ENCODE assay signal across 1 cellular context in the genomic region with DNA sequence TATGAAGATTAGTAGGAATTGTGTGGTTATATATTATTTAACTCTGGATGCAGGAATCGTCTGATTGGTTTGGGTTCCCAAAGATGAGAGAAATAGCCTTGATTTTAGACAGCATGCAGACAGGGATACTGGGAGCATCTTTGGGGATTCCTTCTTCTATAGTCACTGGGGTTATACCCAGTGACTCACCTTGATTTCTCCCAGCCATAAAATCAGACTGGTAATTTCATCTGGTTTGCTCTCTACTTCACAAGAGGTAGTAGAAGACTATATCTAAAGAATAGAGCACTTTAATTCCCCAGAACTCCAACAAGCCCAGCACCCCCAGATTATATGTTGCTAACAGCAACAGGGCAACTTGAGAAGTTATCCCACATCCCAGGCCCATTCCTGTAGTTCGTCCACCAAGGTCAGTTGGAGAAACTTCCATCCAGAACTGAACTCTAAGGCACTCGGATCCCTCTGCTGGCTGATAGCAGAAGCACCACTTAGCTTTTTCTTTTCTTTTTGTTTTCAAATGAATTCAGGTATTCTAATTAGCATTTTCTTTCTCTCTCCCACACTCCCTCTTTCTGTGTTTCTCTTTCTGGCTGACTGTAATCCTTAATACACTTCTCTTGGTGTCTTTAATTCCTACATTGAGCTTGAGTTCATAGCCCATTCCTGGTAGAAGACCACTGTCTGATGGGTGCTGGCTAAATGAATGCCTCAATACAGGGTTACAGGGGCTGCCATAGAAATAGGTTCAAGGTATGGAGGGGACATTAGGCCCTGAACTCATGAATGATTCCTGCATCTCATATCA.
A peak's percentile ranks its signal among the peaks of the same experiment; 100 is the strongest.
TF ChIP-seq lines count a peak whose summit lies in the region.

No MANE protein-coding gene starts in this region.

TF ChIP-seq in HepG2, 621 proteins besides CTCF, POLR2A, EP300 and RAD21 (continues in another document):
- TF ChIP-seq GABPB1 (CRISPR knock-in tag; IDR thresholded peaks at IDR 0.05), result peak; percentile 16; the same call in 1 of the 2 replicates
- 0 out of 2 replicates have a peak, but pooled peaks have one; percentile 20 for TF ChIP-seq ZKSCAN8 (CRISPR knock-in tag; IDR thresholded peaks at IDR 0.05; ENCODE audit: borderline replicate concordance)
- TF ChIP-seq, protein P1, sequence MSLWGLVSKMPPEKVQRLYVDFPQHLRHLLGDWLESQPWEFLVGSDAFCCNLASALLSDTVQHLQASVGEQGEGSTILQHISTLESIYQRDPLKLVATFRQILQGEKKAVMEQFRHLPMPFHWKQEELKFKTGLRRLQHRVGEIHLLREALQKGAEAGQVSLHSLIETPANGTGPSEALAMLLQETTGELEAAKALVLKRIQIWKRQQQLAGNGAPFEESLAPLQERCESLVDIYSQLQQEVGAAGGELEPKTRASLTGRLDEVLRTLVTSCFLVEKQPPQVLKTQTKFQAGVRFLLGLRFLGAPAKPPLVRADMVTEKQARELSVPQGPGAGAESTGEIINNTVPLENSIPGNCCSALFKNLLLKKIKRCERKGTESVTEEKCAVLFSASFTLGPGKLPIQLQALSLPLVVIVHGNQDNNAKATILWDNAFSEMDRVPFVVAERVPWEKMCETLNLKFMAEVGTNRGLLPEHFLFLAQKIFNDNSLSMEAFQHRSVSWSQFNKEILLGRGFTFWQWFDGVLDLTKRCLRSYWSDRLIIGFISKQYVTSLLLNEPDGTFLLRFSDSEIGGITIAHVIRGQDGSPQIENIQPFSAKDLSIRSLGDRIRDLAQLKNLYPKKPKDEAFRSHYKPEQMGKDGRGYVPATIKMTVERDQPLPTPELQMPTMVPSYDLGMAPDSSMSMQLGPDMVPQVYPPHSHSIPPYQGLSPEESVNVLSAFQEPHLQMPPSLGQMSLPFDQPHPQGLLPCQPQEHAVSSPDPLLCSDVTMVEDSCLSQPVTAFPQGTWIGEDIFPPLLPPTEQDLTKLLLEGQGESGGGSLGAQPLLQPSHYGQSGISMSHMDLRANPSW (CRISPR knock-in tag; IDR thresholded peaks at IDR 0.05; ENCODE audit: borderline replicate concordance), result 0 out of 2 replicates have a peak, but pooled peaks have one; percentile 5
- TF ChIP-seq, protein P2, sequence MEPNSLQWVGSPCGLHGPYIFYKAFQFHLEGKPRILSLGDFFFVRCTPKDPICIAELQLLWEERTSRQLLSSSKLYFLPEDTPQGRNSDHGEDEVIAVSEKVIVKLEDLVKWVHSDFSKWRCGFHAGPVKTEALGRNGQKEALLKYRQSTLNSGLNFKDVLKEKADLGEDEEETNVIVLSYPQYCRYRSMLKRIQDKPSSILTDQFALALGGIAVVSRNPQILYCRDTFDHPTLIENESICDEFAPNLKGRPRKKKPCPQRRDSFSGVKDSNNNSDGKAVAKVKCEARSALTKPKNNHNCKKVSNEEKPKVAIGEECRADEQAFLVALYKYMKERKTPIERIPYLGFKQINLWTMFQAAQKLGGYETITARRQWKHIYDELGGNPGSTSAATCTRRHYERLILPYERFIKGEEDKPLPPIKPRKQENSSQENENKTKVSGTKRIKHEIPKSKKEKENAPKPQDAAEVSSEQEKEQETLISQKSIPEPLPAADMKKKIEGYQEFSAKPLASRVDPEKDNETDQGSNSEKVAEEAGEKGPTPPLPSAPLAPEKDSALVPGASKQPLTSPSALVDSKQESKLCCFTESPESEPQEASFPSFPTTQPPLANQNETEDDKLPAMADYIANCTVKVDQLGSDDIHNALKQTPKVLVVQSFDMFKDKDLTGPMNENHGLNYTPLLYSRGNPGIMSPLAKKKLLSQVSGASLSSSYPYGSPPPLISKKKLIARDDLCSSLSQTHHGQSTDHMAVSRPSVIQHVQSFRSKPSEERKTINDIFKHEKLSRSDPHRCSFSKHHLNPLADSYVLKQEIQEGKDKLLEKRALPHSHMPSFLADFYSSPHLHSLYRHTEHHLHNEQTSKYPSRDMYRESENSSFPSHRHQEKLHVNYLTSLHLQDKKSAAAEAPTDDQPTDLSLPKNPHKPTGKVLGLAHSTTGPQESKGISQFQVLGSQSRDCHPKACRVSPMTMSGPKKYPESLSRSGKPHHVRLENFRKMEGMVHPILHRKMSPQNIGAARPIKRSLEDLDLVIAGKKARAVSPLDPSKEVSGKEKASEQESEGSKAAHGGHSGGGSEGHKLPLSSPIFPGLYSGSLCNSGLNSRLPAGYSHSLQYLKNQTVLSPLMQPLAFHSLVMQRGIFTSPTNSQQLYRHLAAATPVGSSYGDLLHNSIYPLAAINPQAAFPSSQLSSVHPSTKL (CRISPR knock-in tag; IDR thresholded peaks at IDR 0.05), result peak; percentile 56; the same call in 1 of the 2 replicates
- peak; percentile 33 for TF ChIP-seq REPIN1 (CRISPR knock-in tag; IDR thresholded peaks at IDR 0.05; ENCODE audit: borderline replicate concordance, low read depth)
- no peak for TF ChIP-seq PITX1 (CRISPR knock-in tag; IDR thresholded peaks at IDR 0.05)
- TF ChIP-seq SALL1 (CRISPR knock-in tag; IDR thresholded peaks at IDR 0.05), result no peak
- TF ChIP-seq ZNF781 (CRISPR knock-in tag; IDR thresholded peaks at IDR 0.05; ENCODE audit: borderline replicate concordance, not compliant biosample characterization), result no peak
- no peak for TF ChIP-seq NR2F6 (IDR thresholded peaks at IDR 0.05)
- TF ChIP-seq NR2F6 (CRISPR knock-in tag; IDR thresholded peaks at IDR 0.05), result 0 out of 2 replicates have a peak, but pooled peaks have one; percentile 23
- TF ChIP-seq, protein P3, sequence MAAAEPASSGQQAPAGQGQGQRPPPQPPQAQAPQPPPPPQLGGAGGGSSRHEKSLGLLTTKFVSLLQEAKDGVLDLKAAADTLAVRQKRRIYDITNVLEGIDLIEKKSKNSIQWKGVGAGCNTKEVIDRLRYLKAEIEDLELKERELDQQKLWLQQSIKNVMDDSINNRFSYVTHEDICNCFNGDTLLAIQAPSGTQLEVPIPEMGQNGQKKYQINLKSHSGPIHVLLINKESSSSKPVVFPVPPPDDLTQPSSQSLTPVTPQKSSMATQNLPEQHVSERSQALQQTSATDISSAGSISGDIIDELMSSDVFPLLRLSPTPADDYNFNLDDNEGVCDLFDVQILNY (CRISPR knock-in tag; conservative IDR thresholded peaks at IDR 0.05), result no peak
- 0 out of 2 replicates have a peak, but pooled peaks have one; percentile 21 for TF ChIP-seq BCL6 (CRISPR knock-in tag; IDR thresholded peaks at IDR 0.05)
- TF ChIP-seq, protein P4, sequence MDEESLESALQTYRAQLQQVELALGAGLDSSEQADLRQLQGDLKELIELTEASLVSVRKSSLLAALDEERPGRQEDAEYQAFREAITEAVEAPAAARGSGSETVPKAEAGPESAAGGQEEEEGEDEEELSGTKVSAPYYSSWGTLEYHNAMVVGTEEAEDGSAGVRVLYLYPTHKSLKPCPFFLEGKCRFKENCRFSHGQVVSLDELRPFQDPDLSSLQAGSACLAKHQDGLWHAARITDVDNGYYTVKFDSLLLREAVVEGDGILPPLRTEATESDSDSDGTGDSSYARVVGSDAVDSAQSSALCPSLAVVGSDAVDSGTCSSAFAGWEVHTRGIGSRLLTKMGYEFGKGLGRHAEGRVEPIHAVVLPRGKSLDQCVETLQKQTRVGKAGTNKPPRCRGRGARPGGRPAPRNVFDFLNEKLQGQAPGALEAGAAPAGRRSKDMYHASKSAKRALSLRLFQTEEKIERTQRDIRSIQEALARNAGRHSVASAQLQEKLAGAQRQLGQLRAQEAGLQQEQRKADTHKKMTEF (CRISPR knock-in tag; IDR thresholded peaks at IDR 0.05), result peak; percentile 50; the same call in 1 of the 2 replicates
- 0 out of 2 replicates have a peak, but pooled peaks have one; percentile 47 for TF ChIP-seq IRF2 (CRISPR knock-in tag; IDR thresholded peaks at IDR 0.05)
- TF ChIP-seq ZNF317 (CRISPR knock-in tag; IDR thresholded peaks at IDR 0.05), result 0 out of 2 replicates have a peak, but pooled peaks have one; percentile 19
- 0 out of 2 replicates have a peak, but pooled peaks have one; percentile 15 for TF ChIP-seq NFKBIZ (CRISPR knock-in tag; IDR thresholded peaks at IDR 0.05)
- peak in 1 of 2 experiments; percentile 55; a peak in 1 of 4 replicates for TF ChIP-seq KLF16 (CRISPR knock-in tag; IDR thresholded peaks at IDR 0.05)
- TF ChIP-seq ZNF614 (CRISPR knock-in tag; IDR thresholded peaks at IDR 0.05; ENCODE audit: borderline replicate concordance), result 0 out of 2 replicates have a peak, but pooled peaks have one; percentile 15
- TF ChIP-seq ZNF644 (CRISPR knock-in tag; IDR thresholded peaks at IDR 0.05; ENCODE audit: low read depth), result 0 out of 2 replicates have a peak, but pooled peaks have one; percentile 48
- no peak for TF ChIP-seq MBD4 (IDR thresholded peaks at IDR 0.05; ENCODE audit: borderline replicate concordance, low read length)
- no peak for TF ChIP-seq PRPF4 (IDR thresholded peaks at IDR 0.05; ENCODE audit: low read depth, low read length, poor library complexity, severe bottlenecking)
- TF ChIP-seq, protein P5, sequence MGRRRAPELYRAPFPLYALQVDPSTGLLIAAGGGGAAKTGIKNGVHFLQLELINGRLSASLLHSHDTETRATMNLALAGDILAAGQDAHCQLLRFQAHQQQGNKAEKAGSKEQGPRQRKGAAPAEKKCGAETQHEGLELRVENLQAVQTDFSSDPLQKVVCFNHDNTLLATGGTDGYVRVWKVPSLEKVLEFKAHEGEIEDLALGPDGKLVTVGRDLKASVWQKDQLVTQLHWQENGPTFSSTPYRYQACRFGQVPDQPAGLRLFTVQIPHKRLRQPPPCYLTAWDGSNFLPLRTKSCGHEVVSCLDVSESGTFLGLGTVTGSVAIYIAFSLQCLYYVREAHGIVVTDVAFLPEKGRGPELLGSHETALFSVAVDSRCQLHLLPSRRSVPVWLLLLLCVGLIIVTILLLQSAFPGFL (CRISPR knock-in tag; IDR thresholded peaks at IDR 0.05), result no peak
- TF ChIP-seq, protein P6, sequence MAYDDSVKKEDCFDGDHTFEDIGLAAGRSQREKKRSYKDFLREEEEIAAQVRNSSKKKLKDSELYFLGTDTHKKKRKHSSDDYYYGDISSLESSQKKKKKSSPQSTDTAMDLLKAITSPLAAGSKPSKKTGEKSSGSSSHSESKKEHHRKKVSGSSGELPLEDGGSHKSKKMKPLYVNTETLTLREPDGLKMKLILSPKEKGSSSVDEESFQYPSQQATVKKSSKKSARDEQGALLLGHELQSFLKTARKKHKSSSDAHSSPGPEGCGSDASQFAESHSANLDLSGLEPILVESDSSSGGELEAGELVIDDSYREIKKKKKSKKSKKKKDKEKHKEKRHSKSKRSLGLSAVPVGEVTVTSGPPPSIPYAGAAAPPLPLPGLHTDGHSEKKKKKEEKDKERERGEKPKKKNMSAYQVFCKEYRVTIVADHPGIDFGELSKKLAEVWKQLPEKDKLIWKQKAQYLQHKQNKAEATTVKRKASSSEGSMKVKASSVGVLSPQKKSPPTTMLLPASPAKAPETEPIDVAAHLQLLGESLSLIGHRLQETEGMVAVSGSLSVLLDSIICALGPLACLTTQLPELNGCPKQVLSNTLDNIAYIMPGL (CRISPR knock-in tag; IDR thresholded peaks at IDR 0.05; ENCODE audit: borderline replicate concordance in 1 of 2, low read depth in 1 of 2), result peak in 1 of 2 experiments; percentile 45; a peak in 1 of 4 replicates
- peak; percentile 91 for TF ChIP-seq STAG1 (CRISPR knock-in tag; IDR thresholded peaks at IDR 0.05)
- peak; percentile 40; the same call in 1 of the 2 replicates for TF ChIP-seq ZMYM4 (CRISPR knock-in tag; IDR thresholded peaks at IDR 0.05)
- TF ChIP-seq, protein P7, sequence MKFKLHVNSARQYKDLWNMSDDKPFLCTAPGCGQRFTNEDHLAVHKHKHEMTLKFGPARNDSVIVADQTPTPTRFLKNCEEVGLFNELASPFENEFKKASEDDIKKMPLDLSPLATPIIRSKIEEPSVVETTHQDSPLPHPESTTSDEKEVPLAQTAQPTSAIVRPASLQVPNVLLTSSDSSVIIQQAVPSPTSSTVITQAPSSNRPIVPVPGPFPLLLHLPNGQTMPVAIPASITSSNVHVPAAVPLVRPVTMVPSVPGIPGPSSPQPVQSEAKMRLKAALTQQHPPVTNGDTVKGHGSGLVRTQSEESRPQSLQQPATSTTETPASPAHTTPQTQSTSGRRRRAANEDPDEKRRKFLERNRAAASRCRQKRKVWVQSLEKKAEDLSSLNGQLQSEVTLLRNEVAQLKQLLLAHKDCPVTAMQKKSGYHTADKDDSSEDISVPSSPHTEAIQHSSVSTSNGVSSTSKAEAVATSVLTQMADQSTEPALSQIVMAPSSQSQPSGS (CRISPR knock-in tag; IDR thresholded peaks at IDR 0.05), result 0 out of 2 replicates have a peak, but pooled peaks have one; percentile 53
- no peak for TF ChIP-seq ZNF776 (CRISPR knock-in tag; IDR thresholded peaks at IDR 0.05)
- TF ChIP-seq TRIM24 (CRISPR knock-in tag; IDR thresholded peaks at IDR 0.05), result no peak
- TF ChIP-seq ZKSCAN1 (IDR thresholded peaks at IDR 0.05; ENCODE audit: low read length), result 0 out of 2 replicates have a peak, but pooled peaks have one; percentile 61
- TF ChIP-seq SMC3 (IDR thresholded peaks at IDR 0.05; ENCODE audit: low read length), result peak; percentile 97
- TF ChIP-seq, protein P8, sequence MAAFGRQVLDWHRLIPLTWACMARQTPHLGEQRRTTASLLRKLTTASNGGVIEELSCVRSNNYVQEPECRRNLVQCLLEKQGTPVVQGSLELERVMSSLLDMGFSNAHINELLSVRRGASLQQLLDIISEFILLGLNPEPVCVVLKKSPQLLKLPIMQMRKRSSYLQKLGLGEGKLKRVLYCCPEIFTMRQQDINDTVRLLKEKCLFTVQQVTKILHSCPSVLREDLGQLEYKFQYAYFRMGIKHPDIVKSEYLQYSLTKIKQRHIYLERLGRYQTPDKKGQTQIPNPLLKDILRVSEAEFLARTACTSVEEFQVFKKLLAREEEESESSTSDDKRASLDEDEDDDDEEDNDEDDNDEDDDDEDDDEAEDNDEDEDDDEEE (CRISPR knock-in tag; IDR thresholded peaks at IDR 0.05), result peak; percentile 23; the same call in 1 of the 2 replicates
- TF ChIP-seq ESRRA (CRISPR knock-in tag; IDR thresholded peaks at IDR 0.05; ENCODE audit: low read depth), result peak; percentile 50; the same call in 1 of the 2 replicates
- TF ChIP-seq THAP11 (CRISPR knock-in tag; IDR thresholded peaks at IDR 0.05), result peak; percentile 74
- peak; percentile 48; the same call in 1 of the 2 replicates for TF ChIP-seq ZBTB7B (CRISPR knock-in tag; IDR thresholded peaks at IDR 0.05)
- TF ChIP-seq POGZ (CRISPR knock-in tag; IDR thresholded peaks at IDR 0.05), result 0 out of 2 replicates have a peak, but pooled peaks have one; percentile 18
- TF ChIP-seq, protein P9, sequence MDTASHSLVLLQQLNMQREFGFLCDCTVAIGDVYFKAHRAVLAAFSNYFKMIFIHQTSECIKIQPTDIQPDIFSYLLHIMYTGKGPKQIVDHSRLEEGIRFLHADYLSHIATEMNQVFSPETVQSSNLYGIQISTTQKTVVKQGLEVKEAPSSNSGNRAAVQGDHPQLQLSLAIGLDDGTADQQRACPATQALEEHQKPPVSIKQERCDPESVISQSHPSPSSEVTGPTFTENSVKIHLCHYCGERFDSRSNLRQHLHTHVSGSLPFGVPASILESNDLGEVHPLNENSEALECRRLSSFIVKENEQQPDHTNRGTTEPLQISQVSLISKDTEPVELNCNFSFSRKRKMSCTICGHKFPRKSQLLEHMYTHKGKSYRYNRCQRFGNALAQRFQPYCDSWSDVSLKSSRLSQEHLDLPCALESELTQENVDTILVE (CRISPR knock-in tag; IDR thresholded peaks at IDR 0.05), result 0 out of 2 replicates have a peak, but pooled peaks have one; percentile 69
- TF ChIP-seq GATAD2A (CRISPR knock-in tag; IDR thresholded peaks at IDR 0.05), result peak; percentile 56
- no peak for TF ChIP-seq SIX4 (CRISPR knock-in tag; IDR thresholded peaks at IDR 0.05)
- no peak for TF ChIP-seq ZNF709 (CRISPR knock-in tag; IDR thresholded peaks at IDR 0.05)
- peak; percentile 18; the same call in 1 of the 2 replicates for TF ChIP-seq FOSL2 (CRISPR knock-in tag; IDR thresholded peaks at IDR 0.05)
- TF ChIP-seq ZNF737 (CRISPR knock-in tag; IDR thresholded peaks at IDR 0.05; ENCODE audit: borderline replicate concordance), result no peak
- no peak for TF ChIP-seq ZNF124 (CRISPR knock-in tag; IDR thresholded peaks at IDR 0.05)
- no peak for TF ChIP-seq LCORL (IDR thresholded peaks at IDR 0.05)
- TF ChIP-seq LCORL (CRISPR knock-in tag; IDR thresholded peaks at IDR 0.05), result 0 out of 2 replicates have a peak, but pooled peaks have one; percentile 39
- peak; percentile 38; the same call in 1 of the 2 replicates for TF ChIP-seq SAP130 (CRISPR knock-in tag; IDR thresholded peaks at IDR 0.05; ENCODE audit: low read depth)
- peak; percentile 9 for TF ChIP-seq SOX5 (CRISPR knock-in tag; IDR thresholded peaks at IDR 0.05; ENCODE audit: borderline replicate concordance)
